Comparison of ENCODE assay signal across 13 cellular contexts in the genomic region with DNA sequence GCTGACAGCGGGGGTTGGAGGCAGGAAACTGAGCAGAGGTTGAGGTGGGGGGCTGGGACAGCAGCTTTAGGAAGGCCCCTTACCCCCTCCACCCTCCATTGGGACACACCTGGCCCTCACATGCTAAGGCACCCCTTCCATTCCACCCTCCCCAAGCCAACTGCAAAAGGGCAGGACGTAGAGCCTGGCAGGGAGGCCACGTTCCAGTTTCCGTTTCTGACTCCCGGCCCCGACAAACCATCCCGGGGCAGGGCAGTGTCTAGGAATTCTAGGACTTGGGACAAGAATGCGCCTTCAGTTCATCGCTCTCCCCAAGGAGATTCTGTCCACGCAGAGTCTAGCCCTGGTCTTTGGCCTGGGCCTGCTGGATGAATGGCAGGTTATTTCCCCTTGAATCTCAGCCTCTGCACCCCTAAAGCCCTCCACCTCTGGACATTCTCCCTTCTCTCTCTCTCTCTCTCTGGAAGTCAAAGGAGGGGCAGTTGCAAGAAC. TPM values are rescaled to one million over a fixed set of nuclear protein-coding genes. Genes with fewer than 3 reads are reported as not detected.
A peak's percentile ranks its signal among the peaks of the same experiment; 100 is the strongest.
DNase-seq lines count a peak whose midpoint lies in the region; ATAC-seq and TF ChIP-seq lines count a peak whose summit lies in the region.
"Had no signal": no experiment of that assay in that cellular context is flagged by ENCODE, and none has a peak within 500 bp of the region (broad histone marks: within the 10 kb centered on the region; RNA-seq: fewer than 3 reads in every experiment).

No MANE protein-coding gene starts in this region.

- no peaks in the 10 kb centered on the region for H3K36me3 Mint-ChIP-seq in CD4-positive, CD25-positive, alpha-beta regulatory T cell
- H3K36me3 Mint-ChIP-seq in endothelial cell (ENCODE audit: low read depth, unreplicated experiment) = peaks cover 10% of the 10 kb centered on the region
- H3K36me3 Mint-ChIP-seq in naive thymus-derived CD4-positive, alpha-beta T cell = peaks cover 0 to 4% (median 0%) of the 10 kb centered on the region in 5 donors

- H3K4me1 Mint-ChIP-seq in CD4-positive, CD25-positive, alpha-beta regulatory T cell = peaks cover 13 to 44% (median 19%) of the 10 kb centered on the region in 4 donors
- peaks cover 44% of the 10 kb centered on the region for H3K4me1 Mint-ChIP-seq in endothelial cell (ENCODE audit: unreplicated experiment)
- H3K4me1 Mint-ChIP-seq in naive thymus-derived CD4-positive, alpha-beta T cell = peaks cover 27 to 52% (median 46%) of the 10 kb centered on the region in 7 donors

- H3K27ac Mint-ChIP-seq in CD4-positive, CD25-positive, alpha-beta regulatory T cell = peak overlapping the region in 1 of 3 donors; percentile 50
- no peak overlapping the region for H3K27ac Mint-ChIP-seq in endothelial cell (ENCODE audit: unreplicated experiment)
- peak overlapping the region in 4 of 9 donors; percentile 42 to 77 (median 58) for H3K27ac Mint-ChIP-seq in naive thymus-derived CD4-positive, alpha-beta T cell

- no peak for TF ChIP-seq RAD21 in IMR-90 (IDR thresholded peaks at IDR 0.05; ENCODE audit: low read length)

- no peaks in the 10 kb centered on the region for H3K36me3 ChIP-seq in CD4-positive, CD25-positive, alpha-beta regulatory T cell (ENCODE audit: control insufficient read depth, insufficient read depth, low read length)
- H3K36me3 ChIP-seq in IMR-90 (ENCODE audit: control insufficient read depth, insufficient read depth, low read length) = no peaks in the 10 kb centered on the region
- H3K36me3 ChIP-seq in naive thymus-derived CD4-positive, alpha-beta T cell (ENCODE audit: control insufficient read depth in 2 of 3, insufficient read depth in 3 of 3, low read length in 3 of 3) = no peaks in the 10 kb centered on the region

- H3K9me3 Mint-ChIP-seq in CD4-positive, CD25-positive, alpha-beta regulatory T cell = peaks cover 0 to 2% (median 0%) of the 10 kb centered on the region in 7 donors
- no peaks in the 10 kb centered on the region for H3K9me3 Mint-ChIP-seq in endothelial cell (ENCODE audit: unreplicated experiment)
- H3K9me3 Mint-ChIP-seq in naive thymus-derived CD4-positive, alpha-beta T cell = peaks cover 0 to 1% (median 0%) of the 10 kb centered on the region in 11 donors

- no peak overlapping the region for H2AK9ac ChIP-seq in IMR-90 (replicated peaks; ENCODE audit: low read depth, low read length, poor library complexity)

- peak overlapping the region; percentile 23 for H2AFZ ChIP-seq in IMR-90 (replicated peaks; ENCODE audit: low read length, poor library complexity)

- no peaks in the 10 kb centered on the region for H3K79me1 ChIP-seq in IMR-90 (ENCODE audit: low read depth in 1 of 2, low read length in 2 of 2)

- no peak overlapping the region for H3K27ac ChIP-seq in CD4-positive, CD25-positive, alpha-beta regulatory T cell (ENCODE audit: insufficient read depth, low read length, poor library complexity, severe bottlenecking)
- no peak overlapping the region for H3K27ac ChIP-seq in IMR-90 (ENCODE audit: insufficient read depth, low read length)
- no peak overlapping the region for H3K27ac ChIP-seq in naive thymus-derived CD4-positive, alpha-beta T cell (ENCODE audit: low read depth, low read length)
- H3K27ac ChIP-seq: epithelial cell of prostate, HL-60 had no signal

- H3K4me3 Mint-ChIP-seq in CD4-positive, CD25-positive, alpha-beta regulatory T cell = peak overlapping the region; percentile 25 to 74 (median 34)
- H3K4me3 Mint-ChIP-seq in endothelial cell (ENCODE audit: unreplicated experiment) = peak overlapping the region; percentile 45
- peak overlapping the region in 9 of 10 donors; percentile 4 to 75 (median 54) for H3K4me3 Mint-ChIP-seq in naive thymus-derived CD4-positive, alpha-beta T cell

- no peak overlapping the region for H3K4ac ChIP-seq in IMR-90 (ENCODE audit: low read depth, low read length)

- H3K23ac ChIP-seq in IMR-90 (ENCODE audit: low read depth, low read length) = no peak overlapping the region

- H3K27me3 Mint-ChIP-seq in CD4-positive, CD25-positive, alpha-beta regulatory T cell = peaks cover 22% of the 10 kb centered on the region
- H3K27me3 Mint-ChIP-seq in endothelial cell (ENCODE audit: unreplicated experiment) = peaks cover 26% of the 10 kb centered on the region
- peaks cover 0 to 26% (median 0%) of the 10 kb centered on the region in 5 donors for H3K27me3 Mint-ChIP-seq in naive thymus-derived CD4-positive, alpha-beta T cell

- H2AK5ac ChIP-seq in IMR-90 (ENCODE audit: low read depth, low read length) = no peak overlapping the region

- no peak overlapping the region for H2BK20ac ChIP-seq in IMR-90 (ENCODE audit: low read depth, low read length)

- TF ChIP-seq POLR2A in IMR-90 (IDR thresholded peaks at IDR 0.05; ENCODE audit: low read depth, low read length) = no peak

- no peak for DNase-seq in CD4-positive, CD25-positive, alpha-beta regulatory T cell
- DNase-seq in IMR-90 (no peak), endothelial cell (ENCODE audit: low spot score) (no peak), DMS 273 (lab: John Stamatoyannopoulos, UW; ENCODE audit: unreplicated experiment) (no peak)
- no peak for DNase-seq in naive thymus-derived CD4-positive, alpha-beta T cell
- DNase-seq: NCI-H226, small intestine had no signal

- H4K8ac ChIP-seq in IMR-90 (ENCODE audit: low read depth in 2 of 2, low read length in 2 of 2) = no peak overlapping the region

- H3K4me2 ChIP-seq in IMR-90 (ENCODE audit: low read depth, low read length) = no peak overlapping the region

- 3% methylated on average over 5 of the region's 10 CpGs; no CpG with 5 or more reads in 1 of the 2 experiments for WGBS in IMR-90 (ENCODE audit: extremely low coverage in 2 of 2, insufficient read length in 1 of 2), 2 experiments

- dilution Hi-C loops in IMR-90 (cut with HindIII; ENCODE audit: low sequenced_read_pairs, unreplicated experiment) = no loop called here

- POLR2A ChIA-PET in IMR-90 (lab: Charles Lee; ENCODE audit: unreplicated experiment) = no interaction called here
- POLR2A ChIA-PET in naive thymus-derived CD4-positive, alpha-beta T cell (lab: Charles Lee) = interaction anchor here (8.5 kb wide), 1 partner anchor 40 kb away, joined by 141 read pairs; no protein-coding TSS in a partner anchor

- peaks cover 46% of the 10 kb centered on the region for H3K4me1 ChIP-seq in CD4-positive, CD25-positive, alpha-beta regulatory T cell (ENCODE audit: control insufficient read depth, insufficient read depth, low read length, poor library complexity, severe bottlenecking)
- no peaks in the 10 kb centered on the region; the same call in 1 of the 2 replicates for H3K4me1 ChIP-seq in IMR-90 (ENCODE audit: control insufficient read depth, insufficient read depth, low read length)
- peaks cover 29 to 49% of the 10 kb centered on the region in 2 donors for H3K4me1 ChIP-seq in naive thymus-derived CD4-positive, alpha-beta T cell (ENCODE audit: control insufficient read depth in 2 of 2, insufficient read depth in 2 of 2, low read length in 2 of 2)

- no peak overlapping the region for H2BK5ac ChIP-seq in IMR-90 (ENCODE audit: low read depth, low read length, poor library complexity, severe bottlenecking)

- H2BK15ac ChIP-seq in IMR-90 (ENCODE audit: low read depth, low read length) = no peak overlapping the region

- H4K5ac ChIP-seq in IMR-90 (ENCODE audit: low read depth, low read length) = no peak overlapping the region

- intact Hi-C loops in IMR-90 (cut with micrococcal nuclease) = loop anchor here (5.0 kb wide), 1 partner anchor 128 kb away; a partner anchor contains a TSS
- intact Hi-C loops in naive thymus-derived CD4-positive, alpha-beta T cell (cut with micrococcal nuclease) = no loop called here

- TF ChIP-seq CTCF in IMR-90 (conservative IDR thresholded peaks at IDR 0.05; ENCODE audit: low read depth, low read length) = no peak
- no peak for TF ChIP-seq CTCF in endothelial cell (IDR thresholded peaks at IDR 0.05; ENCODE audit: unreplicated experiment)

- in situ Hi-C loops in IMR-90 (cut with MboI; ENCODE audit: low sequenced_read_pairs) = no loop called here

- H2BK120ac ChIP-seq in IMR-90 (ENCODE audit: low read depth, low read length) = no peak overlapping the region

- CTCF ChIA-PET in IMR-90 (lab: Yijun Ruan, JAX) = no interaction called here
- CTCF ChIA-PET in naive thymus-derived CD4-positive, alpha-beta T cell (lab: Charles Lee) = interaction anchor here (0.6 kb wide), 1 partner anchor 144 kb away, joined by 3 read pairs; no protein-coding TSS in a partner anchor

- H3K27me3 ChIP-seq in CD4-positive, CD25-positive, alpha-beta regulatory T cell (ENCODE audit: control insufficient read depth, insufficient read depth, low read length) = no peaks in the 10 kb centered on the region
- H3K27me3 ChIP-seq in IMR-90 (ENCODE audit: control insufficient read depth, insufficient read depth, low read length) = peaks cover 79% of the 10 kb centered on the region
- H3K27me3 ChIP-seq in naive thymus-derived CD4-positive, alpha-beta T cell (ENCODE audit: control insufficient read depth in 2 of 2, insufficient read depth in 2 of 2, low read length in 2 of 2) = no peaks in the 10 kb centered on the region

- no peak overlapping the region for H3K56ac ChIP-seq in IMR-90 (ENCODE audit: extremely low read depth, insufficient read depth, low read length)

- H3K9ac ChIP-seq in IMR-90 (ENCODE audit: low read depth, low read length) = no peak overlapping the region

- no peak overlapping the region for H4K91ac ChIP-seq in IMR-90 (ENCODE audit: insufficient read depth, low read depth, low read length)

- H3K9me3 ChIP-seq in CD4-positive, CD25-positive, alpha-beta regulatory T cell (ENCODE audit: control insufficient read depth in 2 of 2, low read length in 2 of 2) = no peaks in the 10 kb centered on the region
- no peaks in the 10 kb centered on the region for H3K9me3 ChIP-seq in IMR-90 (ENCODE audit: control insufficient read depth, insufficient read depth, low read length)
- no peaks in the 10 kb centered on the region for H3K9me3 ChIP-seq in naive thymus-derived CD4-positive, alpha-beta T cell (ENCODE audit: control insufficient read depth in 2 of 3, low read length in 3 of 3)

- no peaks in the 10 kb centered on the region for H4K20me1 ChIP-seq in IMR-90 (ENCODE audit: insufficient read depth, low read length)

- no peak for ATAC-seq in CD4-positive, CD25-positive, alpha-beta regulatory T cell (ENCODE audit: low read depth in 2 of 2)
- no peak for ATAC-seq in IMR-90 (ENCODE audit: low read depth)
- ATAC-seq in naive thymus-derived CD4-positive, alpha-beta T cell = no peak
- no peak for ATAC-seq in HG03135 (IDR thresholded peaks at IDR 0.05; ENCODE audit: unreplicated experiment)
- ATAC-seq in GM18861 (IDR thresholded peaks at IDR 0.05; ENCODE audit: unreplicated experiment) = no peak
- ATAC-seq in HG02840 (IDR thresholded peaks at IDR 0.05; ENCODE audit: low FRiP score, unreplicated experiment) = no peak

- no peaks in the 10 kb centered on the region; the same call in 1 of the 2 replicates for H3K9me1 ChIP-seq in IMR-90 (ENCODE audit: insufficient read depth, low read length)

- no peak overlapping the region for H3K18ac ChIP-seq in IMR-90 (ENCODE audit: low read depth, low read length)

- no peak overlapping the region for H3K14ac ChIP-seq in IMR-90 (replicated peaks; ENCODE audit: low read depth, low read length)

- no peak overlapping the region for H3K4me3 ChIP-seq in CD4-positive, CD25-positive, alpha-beta regulatory T cell (ENCODE audit: low read depth, low read length)
- H3K4me3 ChIP-seq in IMR-90 (ENCODE audit: insufficient read depth, low read depth, low read length) = no peak overlapping the region
- H3K4me3 ChIP-seq in naive thymus-derived CD4-positive, alpha-beta T cell (ENCODE audit: low read length) = no peak overlapping the region

- BruUV-seq in IMR-90 (replicated peaks; lab: Mats Ljungman, UMichigan) = no TSS peak

RNA-seq across cellular contexts. Expression of a gene that starts 1.7 kb away (rescaled TPM):
- 1.0 TPM for total RNA-seq in CD4-positive, CD25-positive, alpha-beta regulatory T cell
- polyA plus RNA-seq in CD4-positive, CD25-positive, alpha-beta regulatory T cell = under 1 TPM in 2 of 4 donors, not detected in 2; 0.14 to 0.24 TPM
- total RNA-seq in IMR-90 (2012; rRNA removed) (not detected in 2 replicates), endothelial cell (ENCODE audit: unreplicated experiment) (2.1 TPM)
- 0.05 TPM in 1 of 2 replicates, not detected in the other for polyA plus RNA-seq in IMR-90 (2012; rRNA removed)
- 0.01 TPM in 1 of 2 replicates, not detected in the other for polyA plus RNA-seq in IMR-90 (2012; cell fraction: cytosol; rRNA removed)
- 0.03 TPM in 2 replicates for polyA plus RNA-seq in IMR-90 (2012; cell fraction: nucleus; rRNA removed; ENCODE audit: low replicate concordance)
- 1 to 10 TPM in 4 of 5 experiments, under 1 TPM in 1; 0.29 to 2.2 (median 1.4) TPM for total RNA-seq in naive thymus-derived CD4-positive, alpha-beta T cell
- 1 to 10 TPM in 1 of 2 donors, under 1 TPM in 1; 0.27 to 1.0 TPM for polyA plus RNA-seq in naive thymus-derived CD4-positive, alpha-beta T cell
- polyA plus RNA-seq: BJ had no signal

RNA-seq across cellular contexts. Expression of a gene that starts 35.7 kb away (rescaled TPM):
- total RNA-seq in CD4-positive, CD25-positive, alpha-beta regulatory T cell = 105 TPM
- 10 to 100 TPM; 41.3 to 47.6 (median 45.0) TPM for polyA plus RNA-seq in CD4-positive, CD25-positive, alpha-beta regulatory T cell
- total RNA-seq in IMR-90 (2012; rRNA removed) (98.9 and 118 TPM in 2 replicates), endothelial cell (ENCODE audit: unreplicated experiment) (183 TPM)
- 85.9 and 89.5 TPM in 2 replicates for polyA plus RNA-seq in IMR-90 (2012; rRNA removed)
- polyA plus RNA-seq in IMR-90 (2012; cell fraction: cytosol; rRNA removed) = 35.6 and 57.4 TPM in 2 replicates
- 192 and 276 TPM in 2 replicates for polyA plus RNA-seq in IMR-90 (2012; cell fraction: nucleus; rRNA removed; ENCODE audit: low replicate concordance)
- total RNA-seq in naive thymus-derived CD4-positive, alpha-beta T cell = 100 to 1,000 TPM; 112 to 204 (median 160) TPM
- polyA plus RNA-seq in naive thymus-derived CD4-positive, alpha-beta T cell = 10 to 100 TPM; 46.6 to 73.3 TPM
